In genomic region chr5:39171647-39172046, GRCh38 we compare ENCODE assay signal across 12 cellular contexts. TPM values are rescaled to one million over a fixed set of nuclear protein-coding genes. Genes with fewer than 3 reads are reported as not detected.
"Had no signal": no experiment of that assay in that cellular context is flagged by ENCODE, and none has a peak within 500 bp of the region (broad histone marks: within the 10 kb centered on the region; RNA-seq: fewer than 3 reads in every experiment).

No MANE protein-coding gene starts in this region.

- DNase-seq: activated CD4-positive, CD25-positive, alpha-beta regulatory T cell treated with anti-CD3 and anti-CD28 coated beads, Interleukin-2, amount 50 U/mL, for 72 hours; foreskin melanocyte; heart left ventricle; islet precursor cell; mammary epithelial cell; nephron progenitor cell; sigmoid colon; stimulated activated CD4-positive, alpha-beta T cell treated with anti-CD3 and anti-CD28 coated beads, Interleukin-12 subunit alpha, Interleukin-12 subunit beta, amount 100 ng/mL, for 4 hours; stimulated activated naive CD4-positive, alpha-beta T cell treated with Interleukin-2 at 50 U/mL for 16 hours had no signal

- H3K4me3 Mint-ChIP-seq: nephron progenitor cell; T-helper 2 cell treated with Interferon-gamma antibody and Interleukin-4, amounts not matched to agents 5 μg/mL and 100 μg/mL, for 36 hours had no signal

- ATAC-seq: heart left ventricle, left lobe of liver had no signal

- H3K27ac Mint-ChIP-seq: nephron progenitor cell; T-helper 2 cell treated with Interferon-gamma antibody and Interleukin-4, amounts not matched to agents 5 μg/mL and 100 μg/mL, for 36 hours had no signal

RNA-seq across cellular contexts. Expression of gene FYB1, which starts 47.7 kb away (rescaled TPM):
- total RNA-seq: osteocyte had no signal
